In the genomic region with DNA sequence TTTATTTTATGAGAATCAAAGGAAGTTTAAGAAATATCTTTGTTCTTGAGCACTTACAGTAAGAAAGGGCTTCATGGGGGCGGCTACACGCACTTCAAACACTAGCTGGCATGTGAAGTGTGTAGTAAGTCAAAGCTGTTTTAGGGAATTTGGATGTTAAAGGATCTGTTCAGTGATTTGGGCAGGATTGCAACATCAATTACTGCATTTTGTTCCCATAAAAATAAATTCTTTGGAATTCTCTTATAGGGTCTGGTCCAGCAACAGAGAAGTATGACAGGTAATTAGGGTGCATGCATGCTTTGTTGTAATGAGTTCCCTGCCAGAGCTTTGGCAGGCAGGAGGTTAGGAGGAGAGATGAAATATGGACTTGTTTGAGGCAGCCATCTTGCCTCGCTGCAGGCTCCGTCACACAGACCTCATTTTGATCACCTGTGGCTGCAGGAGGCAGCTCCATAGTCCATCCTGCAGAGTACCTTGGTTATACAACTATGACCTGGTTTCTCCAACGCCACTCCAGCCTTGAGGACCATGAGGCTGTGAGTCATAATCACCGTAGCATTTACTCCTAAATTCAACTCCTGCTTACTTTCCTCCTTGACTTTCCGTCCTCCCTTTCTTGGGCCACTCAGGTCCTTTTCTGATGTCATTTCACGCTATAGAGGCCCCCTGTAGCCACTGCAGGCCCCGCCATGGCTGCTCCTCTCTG, we compare ENCODE assay signal across 1 cellular context.
A peak's percentile ranks its signal among the peaks of the same experiment; 100 is the strongest.
TF ChIP-seq lines count a peak whose summit lies in the region.

No MANE protein-coding gene starts in this region.

TF ChIP-seq in HEK293, 187 proteins besides CTCF, POLR2A, EP300 and RAD21 (continued from another document):
- TF ChIP-seq, protein P1, sequence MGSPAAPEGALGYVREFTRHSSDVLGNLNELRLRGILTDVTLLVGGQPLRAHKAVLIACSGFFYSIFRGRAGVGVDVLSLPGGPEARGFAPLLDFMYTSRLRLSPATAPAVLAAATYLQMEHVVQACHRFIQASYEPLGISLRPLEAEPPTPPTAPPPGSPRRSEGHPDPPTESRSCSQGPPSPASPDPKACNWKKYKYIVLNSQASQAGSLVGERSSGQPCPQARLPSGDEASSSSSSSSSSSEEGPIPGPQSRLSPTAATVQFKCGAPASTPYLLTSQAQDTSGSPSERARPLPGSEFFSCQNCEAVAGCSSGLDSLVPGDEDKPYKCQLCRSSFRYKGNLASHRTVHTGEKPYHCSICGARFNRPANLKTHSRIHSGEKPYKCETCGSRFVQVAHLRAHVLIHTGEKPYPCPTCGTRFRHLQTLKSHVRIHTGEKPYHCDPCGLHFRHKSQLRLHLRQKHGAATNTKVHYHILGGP (tag by site-specific recombination; IDR thresholded peaks at IDR 0.05): no peak
- TF ChIP-seq ZNF670 (tag by site-specific recombination; IDR thresholded peaks at IDR 0.05; ENCODE audit: low read depth) (no peak), SETDB1 (IDR thresholded peaks at IDR 0.05; ENCODE audit: insufficient read length, low read length) (no peak), ZNF2 (tag by site-specific recombination; IDR thresholded peaks at IDR 0.05) (no peak), GLIS2 (tag by site-specific recombination; IDR thresholded peaks at IDR 0.05) (peak; percentile 39; the same call in 1 of the 2 replicates), ZNF335 (tag by site-specific recombination; conservative IDR thresholded peaks at IDR 0.05) (peak; percentile 69), SP7 (tag by site-specific recombination; IDR thresholded peaks at IDR 0.05) (peak; percentile 44; the same call in 1 of the 2 replicates)
- TF ChIP-seq, protein P2, sequence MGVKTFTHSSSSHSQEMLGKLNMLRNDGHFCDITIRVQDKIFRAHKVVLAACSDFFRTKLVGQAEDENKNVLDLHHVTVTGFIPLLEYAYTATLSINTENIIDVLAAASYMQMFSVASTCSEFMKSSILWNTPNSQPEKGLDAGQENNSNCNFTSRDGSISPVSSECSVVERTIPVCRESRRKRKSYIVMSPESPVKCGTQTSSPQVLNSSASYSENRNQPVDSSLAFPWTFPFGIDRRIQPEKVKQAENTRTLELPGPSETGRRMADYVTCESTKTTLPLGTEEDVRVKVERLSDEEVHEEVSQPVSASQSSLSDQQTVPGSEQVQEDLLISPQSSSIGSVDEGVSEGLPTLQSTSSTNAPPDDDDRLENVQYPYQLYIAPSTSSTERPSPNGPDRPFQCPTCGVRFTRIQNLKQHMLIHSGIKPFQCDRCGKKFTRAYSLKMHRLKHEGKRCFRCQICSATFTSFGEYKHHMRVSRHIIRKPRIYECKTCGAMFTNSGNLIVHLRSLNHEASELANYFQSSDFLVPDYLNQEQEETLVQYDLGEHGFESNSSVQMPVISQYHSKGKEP (tag by site-specific recombination; IDR thresholded peaks at IDR 0.05): 0 out of 2 replicates have a peak, but pooled peaks have one; percentile 39
- TF ChIP-seq, protein P3, sequence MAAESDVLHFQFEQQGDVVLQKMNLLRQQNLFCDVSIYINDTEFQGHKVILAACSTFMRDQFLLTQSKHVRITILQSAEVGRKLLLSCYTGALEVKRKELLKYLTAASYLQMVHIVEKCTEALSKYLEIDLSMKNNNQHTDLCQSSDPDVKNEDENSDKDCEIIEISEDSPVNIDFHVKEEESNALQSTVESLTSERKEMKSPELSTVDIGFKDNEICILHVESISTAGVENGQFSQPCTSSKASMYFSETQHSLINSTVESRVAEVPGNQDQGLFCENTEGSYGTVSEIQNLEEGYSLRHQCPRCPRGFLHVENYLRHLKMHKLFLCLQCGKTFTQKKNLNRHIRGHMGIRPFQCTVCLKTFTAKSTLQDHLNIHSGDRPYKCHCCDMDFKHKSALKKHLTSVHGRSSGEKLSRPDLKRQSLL (tag by site-specific recombination; IDR thresholded peaks at IDR 0.05): 0 out of 2 replicates have a peak, but pooled peaks have one; percentile 31
